ENCODE assay signal across 8 cellular contexts in the genomic region with DNA sequence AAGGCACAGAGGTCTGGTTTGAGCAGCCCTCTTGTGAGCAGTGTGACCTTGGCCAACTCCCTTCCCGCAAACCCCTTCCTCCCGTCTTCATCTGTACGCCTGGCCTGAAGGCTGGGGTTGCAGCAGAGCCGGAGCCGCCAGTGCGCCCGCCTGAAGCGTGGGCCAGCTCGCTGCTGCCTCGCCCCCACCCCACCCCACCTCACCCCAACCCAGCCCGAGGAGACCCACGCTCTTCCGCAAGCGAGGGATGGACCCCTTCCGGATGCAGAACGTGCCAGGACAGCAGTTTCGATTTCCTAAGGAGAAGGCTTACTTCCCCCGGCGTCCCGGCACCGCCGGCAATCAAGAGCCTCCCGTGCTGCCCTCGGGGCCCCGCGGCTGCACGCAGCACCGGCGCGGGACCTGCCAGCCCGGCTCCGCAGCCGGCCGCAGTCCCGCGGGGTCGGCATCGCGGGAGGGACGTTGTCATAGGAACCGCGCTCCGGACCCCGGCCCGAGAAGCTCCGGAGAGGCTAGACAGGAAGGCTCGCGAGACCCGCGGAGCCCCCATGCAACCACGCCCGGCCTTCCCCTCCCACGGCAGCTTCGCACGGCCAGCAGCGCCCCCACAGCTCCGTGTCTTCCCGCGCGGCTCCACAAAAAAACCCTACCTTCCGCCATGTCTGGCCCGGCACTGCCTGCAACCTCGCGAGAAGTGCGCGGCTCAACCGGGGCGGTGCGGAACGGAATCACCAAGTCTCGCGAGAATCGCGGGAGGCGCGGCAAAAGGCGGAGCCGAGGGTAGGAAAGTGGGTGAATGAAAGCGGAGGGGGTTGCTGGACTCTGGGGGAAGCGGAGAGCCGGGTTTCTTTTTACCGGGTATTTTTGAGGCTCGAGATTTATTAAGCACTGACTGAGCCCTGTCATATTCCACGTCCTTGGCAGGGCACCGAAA. TPM values are rescaled to one million over a fixed set of nuclear protein-coding genes. Genes with fewer than 3 reads are reported as not detected.
DNase-seq lines count a peak whose midpoint lies in the region; ATAC-seq lines count a peak whose summit lies in the region.

A gene with protein sequence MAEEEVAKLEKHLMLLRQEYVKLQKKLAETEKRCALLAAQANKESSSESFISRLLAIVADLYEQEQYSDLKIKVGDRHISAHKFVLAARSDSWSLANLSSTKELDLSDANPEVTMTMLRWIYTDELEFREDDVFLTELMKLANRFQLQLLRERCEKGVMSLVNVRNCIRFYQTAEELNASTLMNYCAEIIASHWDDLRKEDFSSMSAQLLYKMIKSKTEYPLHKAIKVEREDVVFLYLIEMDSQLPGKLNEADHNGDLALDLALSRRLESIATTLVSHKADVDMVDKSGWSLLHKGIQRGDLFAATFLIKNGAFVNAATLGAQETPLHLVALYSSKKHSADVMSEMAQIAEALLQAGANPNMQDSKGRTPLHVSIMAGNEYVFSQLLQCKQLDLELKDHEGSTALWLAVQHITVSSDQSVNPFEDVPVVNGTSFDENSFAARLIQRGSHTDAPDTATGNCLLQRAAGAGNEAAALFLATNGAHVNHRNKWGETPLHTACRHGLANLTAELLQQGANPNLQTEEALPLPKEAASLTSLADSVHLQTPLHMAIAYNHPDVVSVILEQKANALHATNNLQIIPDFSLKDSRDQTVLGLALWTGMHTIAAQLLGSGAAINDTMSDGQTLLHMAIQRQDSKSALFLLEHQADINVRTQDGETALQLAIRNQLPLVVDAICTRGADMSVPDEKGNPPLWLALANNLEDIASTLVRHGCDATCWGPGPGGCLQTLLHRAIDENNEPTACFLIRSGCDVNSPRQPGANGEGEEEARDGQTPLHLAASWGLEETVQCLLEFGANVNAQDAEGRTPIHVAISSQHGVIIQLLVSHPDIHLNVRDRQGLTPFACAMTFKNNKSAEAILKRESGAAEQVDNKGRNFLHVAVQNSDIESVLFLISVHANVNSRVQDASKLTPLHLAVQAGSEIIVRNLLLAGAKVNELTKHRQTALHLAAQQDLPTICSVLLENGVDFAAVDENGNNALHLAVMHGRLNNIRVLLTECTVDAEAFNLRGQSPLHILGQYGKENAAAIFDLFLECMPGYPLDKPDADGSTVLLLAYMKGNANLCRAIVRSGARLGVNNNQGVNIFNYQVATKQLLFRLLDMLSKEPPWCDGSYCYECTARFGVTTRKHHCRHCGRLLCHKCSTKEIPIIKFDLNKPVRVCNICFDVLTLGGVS (minus strand): TSS at position 698 of the 934 bp plus-strand sequence. CDS start 38 bp downstream, at position 660.

- H3K4me1 Mint-ChIP-seq in activated T-helper 1 cell treated with anti-CD3 and anti-CD28 coated beads, Interleukin-12 subunit alpha, Interleukin-12 subunit beta, Interleukin-2, Interleukin-4 antibody, amounts not matched to agents 30 ng/mL and 10 ng/mL and 1 ng/mL, durations not matched to agents 14 hours and 24 hours and 36 hours (ENCODE audit: low read depth): peaks cover 37% of the 10 kb centered on the region
- H3K4me1 Mint-ChIP-seq in naive B cell: peaks cover 28 to 39% (median 29%) of the 10 kb centered on the region in 3 donors
- peaks cover 43% of the 10 kb centered on the region for H3K4me1 Mint-ChIP-seq in stimulated activated effector memory CD8-positive, alpha-beta T cell treated with anti-CD3 and anti-CD28 coated beads, Interleukin-12 subunit alpha, Interleukin-12 subunit beta, amount 100 ng/mL, for 72 hours

- H3K27me3 Mint-ChIP-seq in activated T-helper 1 cell treated with anti-CD3 and anti-CD28 coated beads, Interleukin-12 subunit alpha, Interleukin-12 subunit beta, Interleukin-2, Interleukin-4 antibody, amounts not matched to agents 30 ng/mL and 10 ng/mL and 1 ng/mL, durations not matched to agents 14 hours and 24 hours and 36 hours (ENCODE audit: insufficient read depth): no peaks in the 10 kb centered on the region
- no peaks in the 10 kb centered on the region for H3K27me3 Mint-ChIP-seq in naive B cell

- peak within 1 kb of the TSS; percentile 98 for H3K4me3 Mint-ChIP-seq in activated T-helper 1 cell treated with anti-CD3 and anti-CD28 coated beads, Interleukin-12 subunit alpha, Interleukin-12 subunit beta, Interleukin-2, Interleukin-4 antibody, amounts not matched to agents 30 ng/mL and 10 ng/mL and 1 ng/mL, durations not matched to agents 14 hours and 24 hours and 36 hours
- peak within 1 kb of the TSS; percentile 87 to 99 (median 96) for H3K4me3 Mint-ChIP-seq in naive B cell
- peak within 1 kb of the TSS; percentile 95 for H3K4me3 Mint-ChIP-seq in stimulated activated effector memory CD8-positive, alpha-beta T cell treated with anti-CD3 and anti-CD28 coated beads, Interleukin-12 subunit alpha, Interleukin-12 subunit beta, amount 100 ng/mL, for 72 hours

- ATAC-seq in GM21825 (IDR thresholded peaks at IDR 0.05; ENCODE audit: unreplicated experiment) (peak; percentile 85), naive B cell (ENCODE audit: low read depth in 2 of 2) (peak; percentile 95 to 96)
- ATAC-seq in stimulated activated effector memory CD8-positive, alpha-beta T cell treated with anti-CD3 and anti-CD28 coated beads, Interleukin-12 subunit alpha, Interleukin-12 subunit beta, amount 100 ng/mL, for 72 hours: peak; percentile 97

- peaks cover 25% of the 10 kb centered on the region for H3K36me3 Mint-ChIP-seq in activated T-helper 1 cell treated with anti-CD3 and anti-CD28 coated beads, Interleukin-12 subunit alpha, Interleukin-12 subunit beta, Interleukin-2, Interleukin-4 antibody, amounts not matched to agents 30 ng/mL and 10 ng/mL and 1 ng/mL, durations not matched to agents 14 hours and 24 hours and 36 hours (ENCODE audit: low read depth)
- H3K36me3 Mint-ChIP-seq in naive B cell: peaks cover 8% of the 10 kb centered on the region in 2 donors
- H3K36me3 Mint-ChIP-seq in stimulated activated effector memory CD8-positive, alpha-beta T cell treated with anti-CD3 and anti-CD28 coated beads, Interleukin-12 subunit alpha, Interleukin-12 subunit beta, amount 100 ng/mL, for 72 hours: peaks cover 27% of the 10 kb centered on the region

- peak; percentile 48 for DNase-seq in DMS53 treated with DMSO at 0.1 percent for 48 hours (lab: John Stamatoyannopoulos, UW; ENCODE audit: unreplicated experiment)
- DNase-seq in LHCN-M2 (ENCODE audit: low read depth): peak; percentile 91
- DNase-seq in RPMI7951 (ENCODE audit: low read depth): peak; percentile 88
- DNase-seq in activated T-helper 1 cell treated with anti-CD3 and anti-CD28 coated beads, Interleukin-12 subunit alpha, Interleukin-12 subunit beta, Interleukin-2, Interleukin-4 antibody, amounts not matched to agents 30 ng/mL and 10 ng/mL and 1 ng/mL, durations not matched to agents 14 hours and 24 hours and 36 hours (ENCODE audit: low spot score): peak; percentile 98
- DNase-seq in fibroblast of gingiva (ENCODE audit: low read depth): peak; percentile 91
- peak; percentile 98 for DNase-seq in naive B cell
- peak; percentile 99 for DNase-seq in stimulated activated effector memory CD8-positive, alpha-beta T cell treated with anti-CD3 and anti-CD28 coated beads, Interleukin-12 subunit alpha, Interleukin-12 subunit beta, amount 100 ng/mL, for 72 hours (ENCODE audit: low spot score in 2 of 2)

- intact Hi-C loops in activated T-helper 1 cell treated with anti-CD3 and anti-CD28 coated beads, Interleukin-12 subunit alpha, Interleukin-12 subunit beta, Interleukin-2, Interleukin-4 antibody, amounts not matched to agents 30 ng/mL and 10 ng/mL and 1 ng/mL, durations not matched to agents 14 hours and 24 hours and 36 hours (cut with micrococcal nuclease): loop anchor here (1.0 to 5.0 kb wide), 6 partner anchors 41 to 371 kb away; partner anchors contain the start of genes CAMKK1, CYB5D2, UBE2G1 and ZZEF1

- H3K9me3 Mint-ChIP-seq in activated T-helper 1 cell treated with anti-CD3 and anti-CD28 coated beads, Interleukin-12 subunit alpha, Interleukin-12 subunit beta, Interleukin-2, Interleukin-4 antibody, amounts not matched to agents 30 ng/mL and 10 ng/mL and 1 ng/mL, durations not matched to agents 14 hours and 24 hours and 36 hours: peaks cover 8% of the 10 kb centered on the region
- peaks cover 0 to 4% (median 0%) of the 10 kb centered on the region in 7 donors for H3K9me3 Mint-ChIP-seq in naive B cell
- peaks cover 4% of the 10 kb centered on the region for H3K9me3 Mint-ChIP-seq in stimulated activated effector memory CD8-positive, alpha-beta T cell treated with anti-CD3 and anti-CD28 coated beads, Interleukin-12 subunit alpha, Interleukin-12 subunit beta, amount 100 ng/mL, for 72 hours

- peak within 1 kb of the TSS; percentile 95 for H3K27ac Mint-ChIP-seq in activated T-helper 1 cell treated with anti-CD3 and anti-CD28 coated beads, Interleukin-12 subunit alpha, Interleukin-12 subunit beta, Interleukin-2, Interleukin-4 antibody, amounts not matched to agents 30 ng/mL and 10 ng/mL and 1 ng/mL, durations not matched to agents 14 hours and 24 hours and 36 hours
- peak within 1 kb of the TSS; percentile 77 to 96 (median 95) for H3K27ac Mint-ChIP-seq in naive B cell
- peak within 1 kb of the TSS; percentile 98 for H3K27ac Mint-ChIP-seq in stimulated activated effector memory CD8-positive, alpha-beta T cell treated with anti-CD3 and anti-CD28 coated beads, Interleukin-12 subunit alpha, Interleukin-12 subunit beta, amount 100 ng/mL, for 72 hours

RNA-seq across cellular contexts. Expression of the gene that starts here (rescaled TPM):
- 21.3 and 26.5 TPM in 2 replicates for total RNA-seq in LHCN-M2 (2014; rRNA removed)
- polyA plus RNA-seq in LHCN-M2 (2012): 17.3 TPM
- total RNA-seq in RPMI7951 (2014; rRNA removed; shearing (Covaris generic)): 15.3 and 18.4 TPM in 2 replicates
- 53.8 and 60.1 TPM in 2 replicates for total RNA-seq in activated T-helper 1 cell treated with anti-CD3 and anti-CD28 coated beads, Interleukin-12 subunit alpha, Interleukin-12 subunit beta, Interleukin-2, Interleukin-4 antibody, amounts not matched to agents 30 ng/mL and 10 ng/mL and 1 ng/mL, durations not matched to agents 14 hours and 24 hours and 36 hours
- 10 to 100 TPM in 2 of 6 donors, 1 to 10 TPM in 4; 6.3 to 13.3 (median 8.3) TPM for polyA plus RNA-seq in naive B cell (ENCODE audit: low read depth in 6 of 6)

Comparison
In these comparisons a context has a peak if more than half of its experiments do, and no peak if none do; other contexts are left out.
1. Peak in every context shown above with its lines: DNase-seq and ATAC-seq.
2. DNase-seq: peak in every context shown above with its lines; median percentile 99 in stimulated activated effector memory CD8-positive, alpha-beta T cell treated with anti-CD3 and anti-CD28 coated beads, Interleukin-12 subunit alpha, Interleukin-12 subunit beta, amount 100 ng/mL, for 72 hours; 98 in activated T-helper 1 cell treated with anti-CD3 and anti-CD28 coated beads, Interleukin-12 subunit alpha, Interleukin-12 subunit beta, Interleukin-2, Interleukin-4 antibody, amounts not matched to agents 30 ng/mL and 10 ng/mL and 1 ng/mL, durations not matched to agents 14 hours and 24 hours and 36 hours; 98 in naive B cell; 91 in LHCN-M2; 91 in fibroblast of gingiva; 88 in RPMI7951; 48 in DMS53 treated with DMSO at 0.1 percent for 48 hours.